ENCODE assay signal across 17 cellular contexts in genomic region chr11:21205205-21205604, GRCh38.
DNase-seq lines count a peak whose midpoint lies in the region; ATAC-seq, FAIRE-seq and TF ChIP-seq lines count a peak whose summit lies in the region.
"Had no signal": no experiment of that assay in that cellular context is flagged by ENCODE, and none has a peak within 500 bp of the region (broad histone marks: within the 10 kb centered on the region; RNA-seq: fewer than 3 reads in every experiment).

No MANE protein-coding gene starts in this region.

- H3K4me1 Mint-ChIP-seq in GM23338, result no peaks in the 10 kb centered on the region
- H3K4me1 Mint-ChIP-seq in WTC11, result no peaks in the 10 kb centered on the region; the same call in 1 of the 2 replicates
- peaks cover 3% of the 10 kb centered on the region for H3K4me1 Mint-ChIP-seq in endodermal cell
- no peaks in the 10 kb centered on the region for H3K4me1 Mint-ChIP-seq in CD4-positive, alpha-beta memory T cell

- no peaks in the 10 kb centered on the region for H3K9me2 ChIP-seq in GM23338 (ENCODE audit: insufficient read depth)

- intact Hi-C loops in CD4-positive, alpha-beta memory T cell (cut with micrococcal nuclease), result no loop called here

- H3F3A ChIP-seq in GM23338 (replicated peaks; ENCODE audit: low read depth), result no peaks in the 10 kb centered on the region

- peak overlapping the region; percentile 47; the same call in 1 of the 2 replicates for H2AFZ ChIP-seq in GM23338
- H2AFZ ChIP-seq: GM23248 had no signal

- DNase-seq in GM23338 (ENCODE audit: low spot score) (peak; percentile 1), WTC11 (ENCODE audit: low spot score) (peak; percentile 11), endodermal cell (peak; percentile 52), GM12891 (ENCODE audit: insufficient read length, low spot score) (no peak), NCI-H128 (lab: John Stamatoyannopoulos, UW; ENCODE audit: unreplicated experiment) (no peak)
- no peak for DNase-seq in CD4-positive, alpha-beta memory T cell
- DNase-seq: C1 segment of cervical spinal cord; Caco-2; CD8-positive, alpha-beta T cell; DMS153; DND-41; GDM1; GM23248; HCEC 1CT had no signal

- H3K27ac Mint-ChIP-seq in GM23338 (no peak overlapping the region), WTC11 (no peak overlapping the region), endodermal cell (no peak overlapping the region)
- H3K27ac Mint-ChIP-seq in CD4-positive, alpha-beta memory T cell, result no peak overlapping the region
- H3K27ac Mint-ChIP-seq: CD8-positive, alpha-beta T cell had no signal

- H3K4me3 ChIP-seq in GM23338 (no peak overlapping the region), endodermal cell (ENCODE audit: low read length) (no peak overlapping the region)
- no peak overlapping the region for H3K4me3 ChIP-seq in CD4-positive, alpha-beta memory T cell (ENCODE audit: low read length in 2 of 2)
- H3K4me3 ChIP-seq: GM23248 had no signal

- 83 to 88% methylated on average over 7 to 8 of the region's 8 CpGs for WGBS in endodermal cell (ENCODE audit: insufficient coverage in 1 of 2, insufficient read length in 1 of 2), 2 experiments

- H4K20me1 ChIP-seq in GM23338 (replicated peaks; ENCODE audit: insufficient read depth), result no peaks in the 10 kb centered on the region

- no peaks in the 10 kb centered on the region for H3K9me3 ChIP-seq in endodermal cell (ENCODE audit: control insufficient read depth, low read length)
- H3K9me3 ChIP-seq in CD4-positive, alpha-beta memory T cell (ENCODE audit: control insufficient read depth in 1 of 2, low read length in 2 of 2), result no peaks in the 10 kb centered on the region
- H3K9me3 ChIP-seq: Caco-2 had no signal

- no peak overlapping the region for H3K4me2 ChIP-seq in GM23338

- H3K36me3 Mint-ChIP-seq in GM23338 (ENCODE audit: low read depth), result no peaks in the 10 kb centered on the region; the same call in 2 of the 3 replicates
- H3K36me3 Mint-ChIP-seq in WTC11, result no peaks in the 10 kb centered on the region; the same call in 1 of the 2 replicates
- H3K36me3 Mint-ChIP-seq in endodermal cell (ENCODE audit: low read depth), result no peaks in the 10 kb centered on the region
- no peaks in the 10 kb centered on the region for H3K36me3 Mint-ChIP-seq in CD4-positive, alpha-beta memory T cell
- H3K36me3 Mint-ChIP-seq: CD8-positive, alpha-beta T cell had no signal

- no peak for FAIRE-seq in GM12891 (lab: Jason Lieb, UNC)
- FAIRE-seq: GM12892, GM19239, H54 had no signal

- H3K9ac ChIP-seq in endodermal cell (ENCODE audit: extremely low read depth, low read length, poor library complexity, severe bottlenecking), result no peak overlapping the region
- H3K9ac ChIP-seq: GM23248 had no signal

- H3K36me3 ChIP-seq in GM23338 (ENCODE audit: insufficient read depth) (no peaks in the 10 kb centered on the region), endodermal cell (ENCODE audit: control insufficient read depth, insufficient read depth, low read length) (no peaks in the 10 kb centered on the region)
- H3K36me3 ChIP-seq in CD4-positive, alpha-beta memory T cell (ENCODE audit: insufficient read depth, low read length), result no peaks in the 10 kb centered on the region

- TF ChIP-seq POLR2A in GM12891 (IDR thresholded peaks at IDR 0.05; ENCODE audit: low read depth, low read length), result no peak

- H3K27me3 Mint-ChIP-seq in GM23338 (ENCODE audit: insufficient read depth, low read depth, poor library complexity) (peaks cover 3% of the 10 kb centered on the region), WTC11 (ENCODE audit: low read depth) (no peaks in the 10 kb centered on the region), endodermal cell (ENCODE audit: insufficient read depth) (no peaks in the 10 kb centered on the region)
- no peaks in the 10 kb centered on the region for H3K27me3 Mint-ChIP-seq in CD4-positive, alpha-beta memory T cell

- H3K9me3 Mint-ChIP-seq in GM23338 (peaks cover 14% of the 10 kb centered on the region), WTC11 (peaks cover 22% of the 10 kb centered on the region), endodermal cell (peaks cover 5% of the 10 kb centered on the region)
- peaks cover 2 to 26% (median 13%) of the 10 kb centered on the region in 8 donors for H3K9me3 Mint-ChIP-seq in CD4-positive, alpha-beta memory T cell

- no peak for ATAC-seq in GM23338
- ATAC-seq in WTC11, result peak; percentile 62
- ATAC-seq: CD8-positive, alpha-beta T cell had no signal

- H3K4me1 ChIP-seq in GM23338 (ENCODE audit: insufficient read depth) (no peaks in the 10 kb centered on the region), endodermal cell (ENCODE audit: control insufficient read depth, insufficient read depth, low read length) (no peaks in the 10 kb centered on the region)
- H3K4me1 ChIP-seq in CD4-positive, alpha-beta memory T cell (ENCODE audit: insufficient read depth, low read length), result no peaks in the 10 kb centered on the region
- H3K4me1 ChIP-seq: Caco-2 had no signal

- H3K4me3 Mint-ChIP-seq in GM23338 (no peak overlapping the region), WTC11 (no peak overlapping the region), endodermal cell (no peak overlapping the region)
- H3K4me3 Mint-ChIP-seq in CD4-positive, alpha-beta memory T cell, result no peak overlapping the region
- H3K4me3 Mint-ChIP-seq: CD8-positive, alpha-beta T cell had no signal

- H3K79me2 ChIP-seq in GM23338 (replicated peaks; ENCODE audit: insufficient read depth), result no peaks in the 10 kb centered on the region

- CTCF ChIA-PET in WTC11 (lab: Charles Lee), result no interaction called here
- CTCF ChIA-PET in CD4-positive, alpha-beta memory T cell (lab: Charles Lee; ENCODE audit: partially characterized antibody), result no interaction called here

- H3K27ac ChIP-seq in GM23338 (ENCODE audit: low read depth), result no peak overlapping the region
- no peak overlapping the region for H3K27ac ChIP-seq in endodermal cell (ENCODE audit: low read depth, low read length)
- H3K27ac ChIP-seq in CD4-positive, alpha-beta memory T cell (ENCODE audit: low read depth, low read length), result no peak overlapping the region
- H3K27ac ChIP-seq: GM23248 had no signal

- H3K27me3 ChIP-seq in GM23338 (ENCODE audit: insufficient read depth), result no peaks in the 10 kb centered on the region
- peaks cover 4% of the 10 kb centered on the region for H3K27me3 ChIP-seq in endodermal cell (ENCODE audit: control insufficient read depth, insufficient read depth, low read length, poor library complexity, severe bottlenecking)
- H3K27me3 ChIP-seq in CD4-positive, alpha-beta memory T cell (ENCODE audit: insufficient read depth, low read length), result no peaks in the 10 kb centered on the region

- TF ChIP-seq CTCF in GM23338 (conservative IDR thresholded peaks at IDR 0.05; ENCODE audit: low read depth in 2 of 2) (no peak), WTC11 (IDR thresholded peaks at IDR 0.05) (no peak), endodermal cell (conservative IDR thresholded peaks at IDR 0.05) (no peak)

- POLR2A ChIA-PET in WTC11 (lab: Charles Lee), result no interaction called here
- POLR2A ChIA-PET in CD4-positive, alpha-beta memory T cell (lab: Charles Lee; ENCODE audit: partially characterized antibody), result no interaction called here

TF ChIP-seq in GM23338, 12 proteins besides CTCF, POLR2A, EP300 and RAD21 (continues in another document):
- no peak for TF ChIP-seq STAT1 (IDR thresholded peaks at IDR 0.05; ENCODE audit: unreplicated experiment)
- no peak for TF ChIP-seq ETS1 (IDR thresholded peaks at IDR 0.05)
- no peak for TF ChIP-seq JUNB (IDR thresholded peaks at IDR 0.05; ENCODE audit: unreplicated experiment)

TF ChIP-seq in WTC11, 78 proteins besides CTCF, POLR2A, EP300 and RAD21 (continues in another document):
- no peak for TF ChIP-seq ZNF425 (CRISPR knock-in tag; conservative IDR thresholded peaks at IDR 0.05)

TF ChIP-seq in GM12891, 5 proteins besides CTCF, POLR2A, EP300 and RAD21:
- TF ChIP-seq POU2F2 (IDR thresholded peaks at IDR 0.05; ENCODE audit: low read depth, low read length), result no peak
TF ChIP-seq in GM12891: peak in this region for 0.

Comparison
In these comparisons a context has a peak if more than half of its experiments do, and no peak if none do; other contexts are left out.
1. DNase-seq: peak in GM23338 (single experiment), WTC11 (single experiment) and endodermal cell (single experiment); none in CD4-positive, alpha-beta memory T cell (0 of 5), GM12891 (single experiment) and NCI-H128 (single experiment).